In genomic region chr9:121268598-121269029, GRCh38 we compare ENCODE assay signal across 9 cellular contexts. TPM values are rescaled to one million over a fixed set of nuclear protein-coding genes. Genes with fewer than 3 reads are reported as not detected.
A peak's percentile ranks its signal among the peaks of the same experiment; 100 is the strongest.
DNase-seq lines count a peak whose midpoint lies in the region; ATAC-seq, FAIRE-seq and TF ChIP-seq lines count a peak whose summit lies in the region.
"Had no signal": no experiment of that assay in that cellular context is flagged by ENCODE, and none has a peak within 500 bp of the region (broad histone marks: within the 10 kb centered on the region; RNA-seq: fewer than 3 reads in every experiment).

No MANE protein-coding gene starts in this region.

- DNase-seq in SIG-M5 treated with dmso at 0.1 percent for 504 hours (lab: John Stamatoyannopoulos, UW; ENCODE audit: unreplicated experiment) (peak; percentile 37), SIG-M5 (lab: John Stamatoyannopoulos, UW) (no peak), ascending aorta (ENCODE audit: low spot score in 2 of 2) (no peak), kidney (no peak), substantia nigra (lab: John Stamatoyannopoulos, UW) (peak in 4 of 49 donors; percentile 23 to 63 (median 54)), NCI-H748 treated with DMSO at 0.1 percent for 48 hours (lab: John Stamatoyannopoulos, UW) (no peak)
- DNase-seq: DND-41 had no signal

- H3K36me3 ChIP-seq in HUES48 (ENCODE audit: control insufficient read depth, insufficient read depth, low read length) (no peaks in the 10 kb centered on the region), ascending aorta (no peaks in the 10 kb centered on the region), kidney (ENCODE audit: control insufficient read depth in 1 of 2, insufficient read depth in 2 of 2, low read length in 2 of 2) (no peaks in the 10 kb centered on the region)

- TF ChIP-seq CTCF in ascending aorta (IDR thresholded peaks at IDR 0.05) = no peak
- no peak for TF ChIP-seq CTCF in kidney (IDR thresholded peaks at IDR 0.05; ENCODE audit: borderline replicate concordance, extremely low read depth, insufficient read depth)

- intact Hi-C loops in ascending aorta (cut with DNase I) = loop anchor here (2.0 kb wide), 3 partner anchors 18 to 102 kb away; partner anchors contain the start of gene STOM
- intact Hi-C loops in kidney (cut with DNase I) = loop anchor here (10.0 kb wide), 1 partner anchor 46 kb away; no protein-coding TSS in a partner anchor

- no peak for ATAC-seq in GM21526 (IDR thresholded peaks at IDR 0.05; ENCODE audit: low FRiP score, unreplicated experiment)

- FAIRE-seq in kidney (lab: Jason Lieb, UNC) = no peak

- H3K9ac ChIP-seq in HUES48 (ENCODE audit: low read depth, low read length) (no peak overlapping the region), kidney (ENCODE audit: low read length in 2 of 2) (peak overlapping the region; percentile 70 to 81)

- H3K27ac ChIP-seq in HUES48 (ENCODE audit: low read depth, low read length) = peak overlapping the region; percentile 34
- H3K27ac ChIP-seq in ascending aorta = peak overlapping the region; percentile 98 to 99
- peak overlapping the region; percentile 85 to 91 for H3K27ac ChIP-seq in kidney (ENCODE audit: low read depth in 2 of 2, low read length in 2 of 2)
- peak overlapping the region; percentile 98 for H3K27ac ChIP-seq in substantia nigra (ENCODE audit: low read depth, low read length, poor library complexity, severe bottlenecking)

- peaks cover 27% of the 10 kb centered on the region for H3K4me1 ChIP-seq in HUES48 (ENCODE audit: control insufficient read depth, insufficient read depth, low read length)
- peaks cover 25 to 40% of the 10 kb centered on the region in 2 donors for H3K4me1 ChIP-seq in ascending aorta
- peaks cover 7 to 19% of the 10 kb centered on the region in 2 donors for H3K4me1 ChIP-seq in kidney (ENCODE audit: control insufficient read depth in 1 of 2, insufficient read depth in 1 of 2, low read depth in 1 of 2, low read length in 2 of 2)

- H3K9me3 ChIP-seq in HUES48 (ENCODE audit: control insufficient read depth, insufficient read depth, low read length) (no peaks in the 10 kb centered on the region), ascending aorta (no peaks in the 10 kb centered on the region), kidney (ENCODE audit: control insufficient read depth in 1 of 2, low read length in 2 of 2) (no peaks in the 10 kb centered on the region)

- H3K4me3 ChIP-seq in HUES48 (ENCODE audit: low read depth, low read length) (peak overlapping the region; percentile 77), ascending aorta (peak overlapping the region; percentile 90 to 99), kidney (ENCODE audit: low read length in 2 of 2) (peak overlapping the region; percentile 77 to 78)

- H3K27me3 ChIP-seq in HUES48 (ENCODE audit: control insufficient read depth, insufficient read depth, low read length) (peaks cover 61% of the 10 kb centered on the region), ascending aorta (no peaks in the 10 kb centered on the region)

RNA-seq across cellular contexts. Expression of gene GSN, which starts 0.7 kb away (rescaled TPM):
- total RNA-seq in ascending aorta (3,012 TPM), kidney (511 TPM)
- 235 TPM for polyA plus RNA-seq in kidney (ENCODE audit: insufficient read depth, low read depth, low replicate concordance)

Comparison
In these comparisons a context has a peak if more than half of its experiments do, and no peak if none do; other contexts are left out.
1. H3K27ac ChIP-seq: peak in every context shown above with its lines; median percentile 98 in ascending aorta; 98 in substantia nigra; 88 in kidney; 34 in HUES48.